Comparison of ENCODE assay signal across 23 cellular contexts in the genomic region with DNA sequence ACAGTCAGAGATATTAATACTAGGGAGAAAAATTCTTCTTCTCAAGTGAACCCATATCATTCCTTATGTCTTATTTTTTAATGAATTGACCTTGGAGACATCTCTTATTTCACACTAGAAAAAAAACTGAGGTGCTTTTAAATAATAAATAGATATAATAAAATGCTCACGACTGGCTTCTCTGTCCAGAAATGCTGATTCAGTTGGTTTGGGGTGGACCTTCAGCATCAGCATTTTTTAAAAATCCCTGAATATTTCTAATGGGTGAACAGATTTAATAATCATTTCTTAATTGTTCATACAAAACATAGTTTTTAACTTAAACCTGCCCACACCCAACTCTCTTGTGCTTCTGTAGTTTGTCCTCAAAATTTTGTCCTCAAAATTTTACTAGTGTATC.
"Had no signal": no experiment of that assay in that cellular context is flagged by ENCODE, and none has a peak within 500 bp of the region (broad histone marks: within the 10 kb centered on the region; RNA-seq: fewer than 3 reads in every experiment).

No MANE protein-coding gene starts in this region.

- H3K27ac ChIP-seq: colonic mucosa, dorsolateral prefrontal cortex, epithelial cell of prostate, esophagus squamous epithelium, gastrocnemius medialis, heart right ventricle, left lung, lower lobe of right lung had no signal

- H3K4me1 ChIP-seq: colonic mucosa, gastrocnemius medialis, heart right ventricle, left lung, lower lobe of right lung had no signal

- H3K36me3 ChIP-seq: colonic mucosa, esophagus squamous epithelium, gastrocnemius medialis, heart right ventricle, left lung, lower lobe of right lung had no signal

- H3K27ac Mint-ChIP-seq: mesothelial cell of epicardium had no signal

- H3K4me3 ChIP-seq: colonic mucosa, dorsolateral prefrontal cortex, esophagus squamous epithelium, gastrocnemius medialis, heart right ventricle, left lung, lower lobe of right lung, mucosa of descending colon had no signal

- H3K36me3 Mint-ChIP-seq: mesothelial cell of epicardium had no signal

- H3K27me3 ChIP-seq: colonic mucosa, dorsolateral prefrontal cortex, esophagus squamous epithelium, gastrocnemius medialis, heart right ventricle, left lung had no signal

- ATAC-seq: esophagus mucosa, gastrocnemius medialis, heart right ventricle, left cardiac atrium, left lung, left ventricle myocardium superior, lower lobe of right lung, mucosa of descending colon had no signal

- H3K4me3 Mint-ChIP-seq: mesothelial cell of epicardium had no signal

- H3K9me3 ChIP-seq: colonic mucosa, esophagus squamous epithelium, gastrocnemius medialis, lower lobe of right lung had no signal

- DNase-seq: colonic mucosa; dermis blood vessel endothelial cell; dorsolateral prefrontal cortex; effector CD4-positive, alpha-beta T cell; effector memory CD4-positive, alpha-beta T cell; erythroblast; esophagus squamous epithelium; foreskin fibroblast; foreskin melanocyte; gastrocnemius medialis; glutamatergic neuron; head of caudate nucleus; heart right ventricle; hippocampal formation; left cardiac atrium; left lung; left ventricle myocardium superior; lower lobe of right lung; mesenchymal stem cell; mucosa of descending colon had no signal

- H3K4me1 Mint-ChIP-seq: mesothelial cell of epicardium had no signal
